Comparison of ENCODE assay signal across 29 cellular contexts in genomic region chr17:76164331-76164730, GRCh38. TPM values are rescaled to one million over a fixed set of nuclear protein-coding genes. Genes with fewer than 3 reads are reported as not detected.
DNase-seq lines count a peak whose midpoint lies in the region; ATAC-seq and TF ChIP-seq lines count a peak whose summit lies in the region.
"Had no signal": no experiment of that assay in that cellular context is flagged by ENCODE, and none has a peak within 500 bp of the region (broad histone marks: within the 10 kb centered on the region; RNA-seq: fewer than 3 reads in every experiment).

No MANE protein-coding gene starts in this region.

- TF ChIP-seq POLR2A in tibial nerve (IDR thresholded peaks at IDR 0.05) = no peak

- H2BK5ac ChIP-seq in mesendoderm (ENCODE audit: low read length) = no peak overlapping the region

- no peaks in the 10 kb centered on the region for H3K27me3 Mint-ChIP-seq in stimulated activated naive CD8-positive, alpha-beta T cell treated with anti-CD3 and anti-CD28 coated beads, Interleukin-15, Interleukin-2, amounts not matched to agents 100 ng/mL and 50 ng/mL, for 24 hours
- no peaks in the 10 kb centered on the region for H3K27me3 Mint-ChIP-seq in type B pancreatic cell
- H3K27me3 Mint-ChIP-seq: CD4-positive, alpha-beta T cell had no signal

- H4K5ac ChIP-seq in mesendoderm (ENCODE audit: low read length) = no peak overlapping the region

- H3K79me2 ChIP-seq in mesendoderm (ENCODE audit: control insufficient read depth, insufficient read depth, low read length) = no peaks in the 10 kb centered on the region

- H3K4me3 ChIP-seq in SJSA1 (peak overlapping the region; percentile 11), mesendoderm (ENCODE audit: low read length) (no peak overlapping the region), tibial nerve (no peak overlapping the region)
- H3K4me3 ChIP-seq: BLaER1 treated with 17β-estradiol and CSF1 and Interleukin-3, amounts not matched to agents 10 nM and 100 nM; GM23248; HAP-1; MG63; SK-N-MC had no signal

- H3K4me1 Mint-ChIP-seq in stimulated activated naive CD8-positive, alpha-beta T cell treated with anti-CD3 and anti-CD28 coated beads, Interleukin-15, Interleukin-2, amounts not matched to agents 100 ng/mL and 50 ng/mL, for 24 hours (ENCODE audit: low read depth) = peaks cover 6% of the 10 kb centered on the region
- peaks cover 14% of the 10 kb centered on the region for H3K4me1 Mint-ChIP-seq in type B pancreatic cell (ENCODE audit: unreplicated experiment)

- H3K9ac ChIP-seq in mesendoderm (ENCODE audit: low read length) = no peak overlapping the region
- H3K9ac ChIP-seq: BLaER1 treated with 17β-estradiol and CSF1 and Interleukin-3, amounts not matched to agents 10 nM and 100 nM; GM23248 had no signal

- H3K4me3 Mint-ChIP-seq in stimulated activated naive CD8-positive, alpha-beta T cell treated with anti-CD3 and anti-CD28 coated beads, Interleukin-15, Interleukin-2, amounts not matched to agents 100 ng/mL and 50 ng/mL, for 24 hours = no peak overlapping the region
- H3K4me3 Mint-ChIP-seq in type B pancreatic cell = no peak overlapping the region
- H3K4me3 Mint-ChIP-seq: CD4-positive, alpha-beta T cell had no signal

- DNase-seq in stimulated activated naive CD8-positive, alpha-beta T cell treated with anti-CD3 and anti-CD28 coated beads, Interleukin-15, Interleukin-2, amounts not matched to agents 100 U/mL and 50 U/mL, for 24 hours = no peak
- DNase-seq in SJSA1 (ENCODE audit: low read depth in 1 of 2, low spot score in 2 of 2) (peak; percentile 79 to 89), mesendoderm (peak; percentile 10), type B pancreatic cell (ENCODE audit: extremely low spot score, unreplicated experiment) (no peak), tibial nerve (ENCODE audit: low spot score in 2 of 2) (no peak), T-helper 2 cell (no peak), GF-D8 (lab: John Stamatoyannopoulos, UW) (no peak)
- DNase-seq: AML-193; CD4-positive, alpha-beta T cell; COR-L47; DMS 273 treated with DMSO at 0.1 percent for 48 hours; DMS79; GM23248; KBM-7; MG63; NCI-H1048; NCI-H1417; NCI-H1694; NCI-H2081; NCI-H2227 treated with DMSO at 0.1 percent for 48 hours; NCI-H510A; NCI-H69; Right ventricle myocardium superior had no signal

- no peak overlapping the region for H2AK5ac ChIP-seq in mesendoderm (ENCODE audit: low read length)

- H3K23ac ChIP-seq in mesendoderm (ENCODE audit: low read length) = no peak overlapping the region

- WGBS in mesendoderm (ENCODE audit: extremely low coverage, insufficient coverage, low lambda C conversion rate) = no CpG with 5 or more reads among the region's 2 CpGs
- 43 to 48% methylated on average over 2 of the region's 2 CpGs for WGBS in tibial nerve, 2 donors

- no peak for ATAC-seq in stimulated activated naive CD8-positive, alpha-beta T cell treated with anti-CD3 and anti-CD28 coated beads, Interleukin-15, Interleukin-2, amounts not matched to agents 100 U/mL and 50 U/mL, for 24 hours

- H3K4ac ChIP-seq in mesendoderm (ENCODE audit: low read depth, low read length) = no peak overlapping the region

- H3K9me3 Mint-ChIP-seq in stimulated activated naive CD8-positive, alpha-beta T cell treated with anti-CD3 and anti-CD28 coated beads, Interleukin-15, Interleukin-2, amounts not matched to agents 100 ng/mL and 50 ng/mL, for 24 hours = no peaks in the 10 kb centered on the region
- no peaks in the 10 kb centered on the region for H3K9me3 Mint-ChIP-seq in type B pancreatic cell
- H3K9me3 Mint-ChIP-seq: CD4-positive, alpha-beta T cell had no signal

- H4K8ac ChIP-seq in mesendoderm (ENCODE audit: low read depth, low read length) = no peak overlapping the region

- H3K9me3 ChIP-seq in SJSA1 (replicated peaks) (no peaks in the 10 kb centered on the region), tibial nerve (no peaks in the 10 kb centered on the region)
- H3K9me3 ChIP-seq: BLaER1 treated with 17β-estradiol and CSF1 and Interleukin-3, amounts not matched to agents 10 nM and 100 nM; HAP-1; MG63 had no signal

- no peaks in the 10 kb centered on the region for H3K27me3 ChIP-seq in SJSA1 (replicated peaks)
- H3K27me3 ChIP-seq in mesendoderm (ENCODE audit: insufficient read depth, low read length, poor library complexity) = no peaks in the 10 kb centered on the region
- H3K27me3 ChIP-seq in tibial nerve = no peaks in the 10 kb centered on the region
- H3K27me3 ChIP-seq: BLaER1 treated with 17β-estradiol and CSF1 and Interleukin-3, amounts not matched to agents 10 nM and 100 nM; MG63 had no signal

- no peak for TF ChIP-seq EP300 in tibial nerve (IDR thresholded peaks at IDR 0.05)

- no peak overlapping the region for H2BK15ac ChIP-seq in mesendoderm (replicated peaks; ENCODE audit: low read depth)

- H2BK120ac ChIP-seq in mesendoderm (ENCODE audit: low read depth, low read length) = no peak overlapping the region

- TF ChIP-seq CTCF in type B pancreatic cell (conservative IDR thresholded peaks at IDR 0.05) = no peak
- no peak for TF ChIP-seq CTCF in tibial nerve (IDR thresholded peaks at IDR 0.05)

- H3K27ac ChIP-seq in SJSA1 (peak overlapping the region; percentile 82), mesendoderm (ENCODE audit: low read depth, low read length) (no peak overlapping the region), tibial nerve (peak overlapping the region in 2 of 4 donors; percentile 54 to 65)
- H3K27ac ChIP-seq: BLaER1 treated with 17β-estradiol and CSF1 and Interleukin-3, amounts not matched to agents 10 nM and 100 nM; GM23248; SK-N-MC had no signal

- no peaks in the 10 kb centered on the region for H3K36me3 ChIP-seq in SJSA1
- H3K36me3 ChIP-seq in mesendoderm (ENCODE audit: control insufficient read depth, insufficient read depth, low read length) = no peaks in the 10 kb centered on the region
- H3K36me3 ChIP-seq in tibial nerve = peaks cover 0 to under 1% (median 0%) of the 10 kb centered on the region in 3 donors
- H3K36me3 ChIP-seq: BLaER1 treated with 17β-estradiol and CSF1 and Interleukin-3, amounts not matched to agents 10 nM and 100 nM; MG63 had no signal

- H3K18ac ChIP-seq in mesendoderm (ENCODE audit: low read length) = no peak overlapping the region

- no peak overlapping the region for H3K4me2 ChIP-seq in mesendoderm (ENCODE audit: low read length)
- H3K4me2 ChIP-seq: BLaER1 treated with 17β-estradiol and CSF1 and Interleukin-3, amounts not matched to agents 10 nM and 100 nM had no signal

- H3K36me3 Mint-ChIP-seq in stimulated activated naive CD8-positive, alpha-beta T cell treated with anti-CD3 and anti-CD28 coated beads, Interleukin-15, Interleukin-2, amounts not matched to agents 100 ng/mL and 50 ng/mL, for 24 hours (ENCODE audit: low read depth) = peaks cover 9% of the 10 kb centered on the region
- no peaks in the 10 kb centered on the region for H3K36me3 Mint-ChIP-seq in type B pancreatic cell

- peak overlapping the region; percentile 12 for H3K27ac Mint-ChIP-seq in stimulated activated naive CD8-positive, alpha-beta T cell treated with anti-CD3 and anti-CD28 coated beads, Interleukin-15, Interleukin-2, amounts not matched to agents 100 ng/mL and 50 ng/mL, for 24 hours
- H3K27ac Mint-ChIP-seq in type B pancreatic cell = peak overlapping the region; percentile 52
- H3K27ac Mint-ChIP-seq: CD4-positive, alpha-beta T cell had no signal

- no peaks in the 10 kb centered on the region for H3K79me1 ChIP-seq in mesendoderm (ENCODE audit: low read length)

- H3K56ac ChIP-seq in mesendoderm (ENCODE audit: low read length) = no peak overlapping the region

- H3K4me1 ChIP-seq in SJSA1 (replicated peaks) (peaks cover 43% of the 10 kb centered on the region), mesendoderm (ENCODE audit: control insufficient read depth, low read depth, low read length) (no peaks in the 10 kb centered on the region), tibial nerve (peaks cover 0 to 38% (median 4%) of the 10 kb centered on the region in 4 donors)
- H3K4me1 ChIP-seq: BLaER1 treated with 17β-estradiol and CSF1 and Interleukin-3, amounts not matched to agents 10 nM and 100 nM; HAP-1 had no signal

RNA-seq across cellular contexts. Expression of gene FOXJ1, which starts 23.3 kb away (rescaled TPM):
- total RNA-seq in SJSA1 (2014; rRNA removed; shearing (Covaris generic)) = not detected in 2 replicates
- 0.06 TPM for polyA plus RNA-seq in mesendoderm (2013, experiment 1 of 2)
- 0.08 TPM for polyA plus RNA-seq in mesendoderm (2013, experiment 2 of 2)
- total RNA-seq in type B pancreatic cell (ENCODE audit: low replicate concordance) = 5.3 and 18.2 TPM in 2 replicates
- total RNA-seq in tibial nerve = not detected
- total RNA-seq: A172, GM23248, LHCN-M2, Right ventricle myocardium superior had no signal
- polyA plus RNA-seq: GM23248 had no signal

Comparison
In these comparisons a context has a peak if more than half of its experiments do, and no peak if none do; other contexts are left out.
1. DNase-seq: peak in SJSA1 (2 of 2) and mesendoderm (single experiment); none in stimulated activated naive CD8-positive, alpha-beta T cell treated with anti-CD3 and anti-CD28 coated beads, Interleukin-15, Interleukin-2, amounts not matched to agents 100 U/mL and 50 U/mL, for 24 hours (single experiment), type B pancreatic cell (single experiment), tibial nerve (0 of 2), T-helper 2 cell (0 of 5) and GF-D8 (single experiment).